ENCODE assay signal across 1 cellular context in genomic region chr11:69705246-69705856, GRCh38.
TF ChIP-seq lines count a peak whose summit lies in the region.

No MANE protein-coding gene starts in this region.

TF ChIP-seq in HepG2, 621 proteins besides CTCF, POLR2A, EP300 and RAD21:
- TF ChIP-seq ZBTB34 (CRISPR knock-in tag; IDR thresholded peaks at IDR 0.05) (no peak), ZNF710 (CRISPR knock-in tag; IDR thresholded peaks at IDR 0.05; ENCODE audit: borderline replicate concordance) (0 out of 2 replicates have a peak, but pooled peaks have one; percentile 9), SALL2 (CRISPR knock-in tag; IDR thresholded peaks at IDR 0.05) (peak; percentile 16; the same call in 1 of the 2 replicates)
